9 cellular contexts compared by ENCODE assay signal in genomic region chr1:66182551-66183178, GRCh38.
A peak's percentile ranks its signal among the peaks of the same experiment; 100 is the strongest.
DNase-seq lines count a peak whose midpoint lies in the region; ATAC-seq and TF ChIP-seq lines count a peak whose summit lies in the region.
"Had no signal": no experiment of that assay in that cellular context is flagged by ENCODE, and none has a peak within 500 bp of the region (broad histone marks: within the 10 kb centered on the region; RNA-seq: fewer than 3 reads in every experiment).

No MANE protein-coding gene starts in this region.

- peaks cover 19% of the 10 kb centered on the region for H3K4me1 ChIP-seq in A673 (ENCODE audit: insufficient read depth, low read length, poor library complexity, severe bottlenecking)

- H3K9me3 ChIP-seq in A673 (ENCODE audit: low read depth, low read length, poor library complexity, severe bottlenecking) = no peaks in the 10 kb centered on the region

- intact Hi-C loops in A673 (cut with micrococcal nuclease; ENCODE audit: unreplicated experiment) = no loop called here
- intact Hi-C loops in activated T-helper 1 cell treated with anti-CD3 and anti-CD28 coated beads, Interleukin-12 subunit alpha, Interleukin-12 subunit beta, Interleukin-2, Interleukin-4 antibody, amounts not matched to agents 30 ng/mL and 10 ng/mL and 1 ng/mL, durations not matched to agents 14 hours and 24 hours and 36 hours (cut with micrococcal nuclease) = loop anchor here (1.0 to 5.0 kb wide), 5 partner anchors 35 to 370 kb away; no protein-coding TSS in a partner anchor
- intact Hi-C loops in CD14-positive monocyte (cut with micrococcal nuclease) = no loop called here

- POLR2A ChIA-PET in A673 (lab: Charles Lee; ENCODE audit: low non-redundant PET) = no interaction called here

- no peak for ATAC-seq in GM19324 (IDR thresholded peaks at IDR 0.05; ENCODE audit: low FRiP score, unreplicated experiment)
- ATAC-seq in GM18858 (IDR thresholded peaks at IDR 0.05; ENCODE audit: unreplicated experiment) = no peak

- no peaks in the 10 kb centered on the region for H3K36me3 ChIP-seq in A673 (ENCODE audit: insufficient read depth, low read length, poor library complexity, severe bottlenecking)

- peak overlapping the region; percentile 51 for H3K4me3 Mint-ChIP-seq in activated T-helper 1 cell treated with anti-CD3 and anti-CD28 coated beads, Interleukin-12 subunit alpha, Interleukin-12 subunit beta, Interleukin-2, Interleukin-4 antibody, amounts not matched to agents 30 ng/mL and 10 ng/mL and 1 ng/mL, durations not matched to agents 14 hours and 24 hours and 36 hours
- H3K4me3 Mint-ChIP-seq in mesothelial cell of epicardium (no peak overlapping the region), CD14-positive monocyte (no peak overlapping the region)

- DNase-seq in A673 (ENCODE audit: low spot score) (peak; percentile 65), NCI-H1105 treated with DMSO at 0.1 percent for 48 hours (lab: John Stamatoyannopoulos, UW) (peak; percentile 77), mesothelial cell of epicardium (ENCODE audit: low spot score in 2 of 2, unreplicated experiment in 2 of 2) (peak in 1 of 2 experiments; percentile 39), CD14-positive monocyte (ENCODE audit: low spot score) (no peak), NCI-H2107 treated with DMSO at 0.1 percent for 48 hours (lab: John Stamatoyannopoulos, UW; ENCODE audit: unreplicated experiment) (no peak)
- DNase-seq in activated T-helper 1 cell treated with anti-CD3 and anti-CD28 coated beads, Interleukin-12 subunit alpha, Interleukin-12 subunit beta, Interleukin-2, Interleukin-4 antibody, amounts not matched to agents 30 ng/mL and 10 ng/mL and 1 ng/mL, durations not matched to agents 14 hours and 24 hours and 36 hours (ENCODE audit: low spot score) = peak; percentile 33
- DNase-seq: foreskin melanocyte had no signal

- peaks cover 9% of the 10 kb centered on the region for H3K36me3 Mint-ChIP-seq in activated T-helper 1 cell treated with anti-CD3 and anti-CD28 coated beads, Interleukin-12 subunit alpha, Interleukin-12 subunit beta, Interleukin-2, Interleukin-4 antibody, amounts not matched to agents 30 ng/mL and 10 ng/mL and 1 ng/mL, durations not matched to agents 14 hours and 24 hours and 36 hours (ENCODE audit: low read depth)
- H3K36me3 Mint-ChIP-seq in mesothelial cell of epicardium = peaks cover 2% of the 10 kb centered on the region
- H3K36me3 Mint-ChIP-seq in CD14-positive monocyte = no peaks in the 10 kb centered on the region

- CTCF ChIA-PET in A673 (lab: Charles Lee) = interaction anchor here (1.2 kb wide), 1 partner anchor 264 kb away, joined by 3 read pairs; no protein-coding TSS in a partner anchor

- H3K4me3 ChIP-seq in A673 (ENCODE audit: low read depth, low read length, poor library complexity, severe bottlenecking) = no peak overlapping the region

- H3K27me3 ChIP-seq in A673 (replicated peaks; ENCODE audit: insufficient read depth, low read depth, low read length, poor library complexity) = no peaks in the 10 kb centered on the region

- no TSS peak for BruUV-seq in A673 (replicated peaks; lab: Mats Ljungman, UMichigan)

- H3K27me3 Mint-ChIP-seq in activated T-helper 1 cell treated with anti-CD3 and anti-CD28 coated beads, Interleukin-12 subunit alpha, Interleukin-12 subunit beta, Interleukin-2, Interleukin-4 antibody, amounts not matched to agents 30 ng/mL and 10 ng/mL and 1 ng/mL, durations not matched to agents 14 hours and 24 hours and 36 hours (ENCODE audit: insufficient read depth) = peaks cover 2% of the 10 kb centered on the region
- H3K27me3 Mint-ChIP-seq in mesothelial cell of epicardium (ENCODE audit: low read depth) = peaks cover 2% of the 10 kb centered on the region
- H3K27me3 Mint-ChIP-seq in CD14-positive monocyte (ENCODE audit: low read depth in 3 of 3) = no peaks in the 10 kb centered on the region

- peak overlapping the region; percentile 18 for H3K27ac Mint-ChIP-seq in activated T-helper 1 cell treated with anti-CD3 and anti-CD28 coated beads, Interleukin-12 subunit alpha, Interleukin-12 subunit beta, Interleukin-2, Interleukin-4 antibody, amounts not matched to agents 30 ng/mL and 10 ng/mL and 1 ng/mL, durations not matched to agents 14 hours and 24 hours and 36 hours
- H3K27ac Mint-ChIP-seq in mesothelial cell of epicardium (peak overlapping the region; percentile 95), CD14-positive monocyte (no peak overlapping the region)

- peaks cover 3% of the 10 kb centered on the region for H3K9me3 Mint-ChIP-seq in activated T-helper 1 cell treated with anti-CD3 and anti-CD28 coated beads, Interleukin-12 subunit alpha, Interleukin-12 subunit beta, Interleukin-2, Interleukin-4 antibody, amounts not matched to agents 30 ng/mL and 10 ng/mL and 1 ng/mL, durations not matched to agents 14 hours and 24 hours and 36 hours
- H3K9me3 Mint-ChIP-seq in mesothelial cell of epicardium (peaks cover 3% of the 10 kb centered on the region), CD14-positive monocyte (peaks cover 0 to 4% (median 0%) of the 10 kb centered on the region in 7 donors)

- TF ChIP-seq CTCF in A673 (conservative IDR thresholded peaks at IDR 0.05; ENCODE audit: low read depth, low read length) (no peak), mesothelial cell of epicardium (IDR thresholded peaks at IDR 0.05; ENCODE audit: unreplicated experiment) (no peak), CD14-positive monocyte (IDR thresholded peaks at IDR 0.05) (no peak)

- H3K4me1 Mint-ChIP-seq in activated T-helper 1 cell treated with anti-CD3 and anti-CD28 coated beads, Interleukin-12 subunit alpha, Interleukin-12 subunit beta, Interleukin-2, Interleukin-4 antibody, amounts not matched to agents 30 ng/mL and 10 ng/mL and 1 ng/mL, durations not matched to agents 14 hours and 24 hours and 36 hours (ENCODE audit: low read depth) = peaks cover 51% of the 10 kb centered on the region
- H3K4me1 Mint-ChIP-seq in mesothelial cell of epicardium = peaks cover 36% of the 10 kb centered on the region
- no peaks in the 10 kb centered on the region for H3K4me1 Mint-ChIP-seq in CD14-positive monocyte

- H3K27ac ChIP-seq in A673 (ENCODE audit: low read depth, low read length, poor library complexity, severe bottlenecking) = peak overlapping the region; percentile 76

Comparison
In these comparisons a context has a peak if more than half of its experiments do, and no peak if none do; other contexts are left out.
1. DNase-seq: peak in A673 (single experiment), NCI-H1105 treated with DMSO at 0.1 percent for 48 hours (single experiment) and activated T-helper 1 cell treated with anti-CD3 and anti-CD28 coated beads, Interleukin-12 subunit alpha, Interleukin-12 subunit beta, Interleukin-2, Interleukin-4 antibody, amounts not matched to agents 30 ng/mL and 10 ng/mL and 1 ng/mL, durations not matched to agents 14 hours and 24 hours and 36 hours (single experiment); none in CD14-positive monocyte (single experiment) and NCI-H2107 treated with DMSO at 0.1 percent for 48 hours (single experiment).
2. H3K27ac Mint-ChIP-seq: peak in activated T-helper 1 cell treated with anti-CD3 and anti-CD28 coated beads, Interleukin-12 subunit alpha, Interleukin-12 subunit beta, Interleukin-2, Interleukin-4 antibody, amounts not matched to agents 30 ng/mL and 10 ng/mL and 1 ng/mL, durations not matched to agents 14 hours and 24 hours and 36 hours (single experiment) and mesothelial cell of epicardium (single experiment); none in CD14-positive monocyte (0 of 7).